ENCODE assay signal across 27 cellular contexts in the genomic region with DNA sequence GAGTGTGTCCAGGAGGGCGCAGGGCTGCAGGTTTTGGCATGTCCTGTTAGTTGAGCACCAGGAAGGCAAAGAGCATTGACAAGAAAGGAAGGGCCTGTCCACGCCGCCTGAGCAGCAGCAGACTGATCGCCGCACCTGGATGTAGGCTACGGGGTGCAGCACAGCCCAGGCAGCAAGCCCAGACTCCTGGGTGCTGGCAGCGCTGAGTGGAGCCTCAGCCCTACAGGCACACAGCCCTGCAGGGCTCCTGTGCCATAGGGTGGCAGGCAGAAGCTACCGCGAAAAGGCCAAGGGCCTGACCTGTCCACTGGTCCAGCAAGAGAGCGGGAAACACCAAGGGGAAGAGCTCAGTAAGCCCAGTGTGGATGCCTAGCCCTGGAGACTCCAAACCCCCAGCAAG.
DNase-seq lines count a peak whose midpoint lies in the region; ATAC-seq and TF ChIP-seq lines count a peak whose summit lies in the region.
"Had no signal": no experiment of that assay in that cellular context is flagged by ENCODE, and none has a peak within 500 bp of the region (broad histone marks: within the 10 kb centered on the region; RNA-seq: fewer than 3 reads in every experiment).

No MANE protein-coding gene starts in this region.

- ATAC-seq in left ventricle myocardium superior, result no peak
- no peak for ATAC-seq in HG03457 (IDR thresholded peaks at IDR 0.05; ENCODE audit: unreplicated experiment)
- ATAC-seq in activated CD4-positive, CD25-positive, alpha-beta regulatory T cell treated with anti-CD3 and anti-CD28 coated beads, Interleukin-2, amount 50 U/mL, for 24 hours, result no peak
- ATAC-seq in CD8-positive, alpha-beta T cell, result no peak
- ATAC-seq: activated T-cell treated with anti-CD3 and anti-CD28 coated beads, Interleukin-2, amount 50 U/mL, for 72 hours; GM12878; left cardiac atrium; naive thymus-derived CD4-positive, alpha-beta T cell had no signal

- POLR2A ChIA-PET in CD8-positive, alpha-beta T cell (lab: Charles Lee), result interaction anchor here (0.6 kb wide), 1 partner anchor 785 kb away, joined by 4 read pairs; no protein-coding TSS in a partner anchor

- no peaks in the 10 kb centered on the region for H3K27me3 ChIP-seq in left ventricle myocardium inferior (ENCODE audit: low read depth)
- H3K27me3 ChIP-seq in CD8-positive, alpha-beta T cell (ENCODE audit: insufficient read depth, low read length), result no peaks in the 10 kb centered on the region
- H3K27me3 ChIP-seq: BE2C, heart left ventricle had no signal

- peaks cover 44% of the 10 kb centered on the region for H3K4me1 Mint-ChIP-seq in glutamatergic neuron (ENCODE audit: low read depth, unreplicated experiment)
- peaks cover 30% of the 10 kb centered on the region for H3K4me1 Mint-ChIP-seq in CD8-positive, alpha-beta T cell (ENCODE audit: low read depth)

- TF ChIP-seq CTCF in left ventricle myocardium inferior (IDR thresholded peaks at IDR 0.05; ENCODE audit: borderline replicate concordance) (no peak), glutamatergic neuron (IDR thresholded peaks at IDR 0.05; ENCODE audit: partially characterized antibody, unreplicated experiment) (no peak)
- TF ChIP-seq CTCF in CD8-positive, alpha-beta T cell (IDR thresholded peaks at IDR 0.05), result no peak

- no peaks in the 10 kb centered on the region for H3K9me3 ChIP-seq in left ventricle myocardium inferior (replicated peaks)
- H3K9me3 ChIP-seq in CD8-positive, alpha-beta T cell (ENCODE audit: low read length), result no peaks in the 10 kb centered on the region
- H3K9me3 ChIP-seq: BE2C, heart left ventricle had no signal

- no peak overlapping the region for H3K27ac Mint-ChIP-seq in glutamatergic neuron (ENCODE audit: unreplicated experiment)
- no peak overlapping the region for H3K27ac Mint-ChIP-seq in CD8-positive, alpha-beta T cell
- H3K27ac Mint-ChIP-seq: activated naive CD4-positive, alpha-beta T cell treated with anti-CD3 and anti-CD28 coated beads, Interleukin-2, amount 10 ng/mL, durations not matched to agents 7 days and 5 days; activated T-cell treated with anti-CD3 and anti-CD28 coated beads, Interleukin-2, amount 50 U/mL, for 72 hours had no signal

- no peak overlapping the region for H3K27ac ChIP-seq in left ventricle myocardium inferior (replicated peaks)
- H3K27ac ChIP-seq in CD8-positive, alpha-beta T cell (ENCODE audit: low read depth, low read length), result no peak overlapping the region
- H3K27ac ChIP-seq: PC-9 had no signal

- no peaks in the 10 kb centered on the region for H3K36me3 Mint-ChIP-seq in glutamatergic neuron (ENCODE audit: unreplicated experiment)
- H3K36me3 Mint-ChIP-seq in CD8-positive, alpha-beta T cell, result peaks cover 16% of the 10 kb centered on the region

- H3K9me3 Mint-ChIP-seq in glutamatergic neuron (ENCODE audit: unreplicated experiment), result peaks cover 4% of the 10 kb centered on the region
- no peaks in the 10 kb centered on the region for H3K9me3 Mint-ChIP-seq in CD8-positive, alpha-beta T cell
- H3K9me3 Mint-ChIP-seq: activated naive CD4-positive, alpha-beta T cell treated with anti-CD3 and anti-CD28 coated beads, Interleukin-2, amount 10 ng/mL, durations not matched to agents 7 days and 5 days; activated T-cell treated with anti-CD3 and anti-CD28 coated beads, Interleukin-2, amount 50 U/mL, for 72 hours; naive thymus-derived CD4-positive, alpha-beta T cell had no signal

- no peak overlapping the region for H3K4me3 Mint-ChIP-seq in glutamatergic neuron (ENCODE audit: unreplicated experiment)
- H3K4me3 Mint-ChIP-seq in CD8-positive, alpha-beta T cell, result no peak overlapping the region
- H3K4me3 Mint-ChIP-seq: activated naive CD4-positive, alpha-beta T cell treated with anti-CD3 and anti-CD28 coated beads, Interleukin-2, amount 10 ng/mL, durations not matched to agents 7 days and 5 days; activated T-cell treated with anti-CD3 and anti-CD28 coated beads, Interleukin-2, amount 50 U/mL, for 72 hours; mesothelial cell of epicardium had no signal

- peaks cover 5% of the 10 kb centered on the region for H3K27me3 Mint-ChIP-seq in glutamatergic neuron (ENCODE audit: unreplicated experiment)
- H3K27me3 Mint-ChIP-seq in CD8-positive, alpha-beta T cell (ENCODE audit: low read depth), result no peaks in the 10 kb centered on the region
- H3K27me3 Mint-ChIP-seq: activated naive CD4-positive, alpha-beta T cell treated with anti-CD3 and anti-CD28 coated beads, Interleukin-2, amount 10 ng/mL, durations not matched to agents 7 days and 5 days; naive thymus-derived CD4-positive, alpha-beta T cell had no signal

- intact Hi-C loops in left ventricle myocardium superior (cut with micrococcal nuclease) (no loop called here), left ventricle myocardium inferior (cut with micrococcal nuclease) (no loop called here), posterior vena cava (cut with DNase I) (no loop called here)
- intact Hi-C loops in CD8-positive, alpha-beta T cell (cut with DNase I, micrococcal nuclease), result no loop called here

- H3K4me3 ChIP-seq in left ventricle myocardium inferior, result no peak overlapping the region
- no peak overlapping the region for H3K4me3 ChIP-seq in CD8-positive, alpha-beta T cell (ENCODE audit: low read depth, low read length)
- H3K4me3 ChIP-seq: GM12878, heart left ventricle, PC-9 had no signal

- DNase-seq in left ventricle myocardium superior (peak; percentile 33), left ventricle myocardium inferior (no peak), glutamatergic neuron (peak; percentile 10), posterior vena cava (ENCODE audit: low spot score) (peak; percentile 58)
- no peak for DNase-seq in CD8-positive, alpha-beta T cell
- no peak for DNase-seq in activated CD4-positive, alpha-beta T cell treated with anti-CD3 and anti-CD28 coated beads for 48 hours
- DNase-seq: activated CD4-positive, alpha-beta T cell treated with anti-CD3 and anti-CD28 coated beads for 1 hour; activated CD8-positive, alpha-beta memory T cell treated with anti-CD3 and anti-CD28 coated beads for 24 hours; activated naive CD4-positive, alpha-beta T cell treated with anti-CD3 and anti-CD28 coated beads, Interleukin-2, amount 10 ng/mL, durations not matched to agents 7 days and 5 days; activated T-cell treated with anti-CD3 and anti-CD28 coated beads, Interleukin-2, amount 50 U/mL, for 72 hours; anterior cingulate cortex; BE2C; central memory CD4-positive, alpha-beta T cell; KBM-7; left cardiac atrium; naive thymus-derived CD4-positive, alpha-beta T cell; NCI-H1436 treated with DMSO at 0.1 percent for 48 hours; NCI-H510A; NK-92 treated with Interleukin-12 subunit alpha and Interleukin-12 subunit beta, amount 100 ng/mL, for 24 hours; PC-9; SHP77 treated with DMSO at 0.1 percent for 48 hours; SW 1271 had no signal

- peaks cover 4% of the 10 kb centered on the region for H3K36me3 ChIP-seq in left ventricle myocardium inferior
- H3K36me3 ChIP-seq in CD8-positive, alpha-beta T cell (ENCODE audit: insufficient read depth, low read length), result no peaks in the 10 kb centered on the region

- H3K4me1 ChIP-seq in left ventricle myocardium inferior, result peaks cover 47% of the 10 kb centered on the region
- H3K4me1 ChIP-seq in CD8-positive, alpha-beta T cell (ENCODE audit: insufficient read depth, low read length), result peaks cover 21% of the 10 kb centered on the region
- H3K4me1 ChIP-seq: BE2C had no signal

- CTCF ChIA-PET in CD8-positive, alpha-beta T cell (lab: Charles Lee), result no interaction called here

Comparison
In these comparisons a context has a peak if more than half of its experiments do, and no peak if none do; other contexts are left out.
1. DNase-seq: peak in left ventricle myocardium superior (single experiment), glutamatergic neuron (single experiment) and posterior vena cava (single experiment); none in left ventricle myocardium inferior (single experiment), CD8-positive, alpha-beta T cell (0 of 7) and activated CD4-positive, alpha-beta T cell treated with anti-CD3 and anti-CD28 coated beads for 48 hours (single experiment).